ENCODE assay signal across 21 cellular contexts in genomic region chr2:216307496-216307895, GRCh38.
"Had no signal": no experiment of that assay in that cellular context is flagged by ENCODE, and none has a peak within 500 bp of the region (broad histone marks: within the 10 kb centered on the region; RNA-seq: fewer than 3 reads in every experiment).

No MANE protein-coding gene starts in this region.

- H3K9me3 ChIP-seq: colonic mucosa, gastrocnemius medialis, heart right ventricle, prostate gland, right lobe of liver, spleen, tibial artery, upper lobe of left lung, uterus had no signal

- H3K4me3 ChIP-seq: colonic mucosa, gastrocnemius medialis, heart right ventricle, prostate gland, right lobe of liver, spleen, tibial artery, upper lobe of left lung, uterus had no signal

- H3K79me2 ChIP-seq: parathyroid adenoma had no signal

- DNase-seq: colonic mucosa; effector CD4-positive, alpha-beta T cell; endodermal cell; gastrocnemius medialis; heart right ventricle; islet precursor cell; natural killer cell; occipital lobe; right lobe of liver; spleen; stimulated activated CD4-positive, alpha-beta T cell treated with anti-CD3 and anti-CD28 coated beads, Interleukin-15, amount 100 ng/mL, for 24 hours; stimulated activated CD4-positive, alpha-beta T cell treated with anti-CD3 and anti-CD28 coated beads, Interleukin-1b, Interleukin-23, amount 100 ng/mL, for 48 hours; stimulated activated CD4-positive, alpha-beta T cell treated with anti-CD3 and anti-CD28 coated beads, Interleukin-4, amount 100 ng/mL, for 24 hours; tibial artery; upper lobe of left lung; uterus had no signal

- H3K36me3 ChIP-seq: colonic mucosa, gastrocnemius medialis, heart right ventricle, prostate gland, right lobe of liver, spleen, tibial artery, upper lobe of left lung, uterus had no signal

- H2AFZ ChIP-seq: parathyroid adenoma had no signal

- H3K27ac ChIP-seq: colonic mucosa, gastrocnemius medialis, parathyroid adenoma, prostate gland, right lobe of liver, spleen, tibial artery, upper lobe of left lung, uterus had no signal

- H3K9ac ChIP-seq: parathyroid adenoma had no signal

- H3K4me1 ChIP-seq: colonic mucosa, gastrocnemius medialis, parathyroid adenoma, prostate gland, right lobe of liver, tibial artery, upper lobe of left lung, uterus had no signal

- H3K27me3 ChIP-seq: colonic mucosa, gastrocnemius medialis, heart right ventricle, right lobe of liver, spleen, tibial artery, upper lobe of left lung, uterus had no signal

- ATAC-seq: esophagus mucosa; gastrocnemius medialis; left lobe of liver; natural killer cell; stimulated activated memory B cell treated with anti-CD40 and anti-IgM and Interleukin-4, amounts not matched to agents 10 μg/mL and 1 μg/mL and 100 μg/mL, for 72 hours had no signal
